10 cellular contexts compared by ENCODE assay signal in genomic region chr13:33125821-33126570, GRCh38.
DNase-seq lines count a peak whose midpoint lies in the region; ATAC-seq and TF ChIP-seq lines count a peak whose summit lies in the region.
"Had no signal": no experiment of that assay in that cellular context is flagged by ENCODE, and none has a peak within 500 bp of the region (broad histone marks: within the 10 kb centered on the region; RNA-seq: fewer than 3 reads in every experiment).

No MANE protein-coding gene starts in this region.

- peaks cover 14 to 30% of the 10 kb centered on the region in 2 donors for H3K4me1 ChIP-seq in lung (ENCODE audit: control insufficient read depth in 2 of 2, insufficient read depth in 2 of 2, low read length in 2 of 2)
- H3K4me1 ChIP-seq: BLaER1 had no signal

- no peaks in the 10 kb centered on the region for H3K9me3 ChIP-seq in lung (ENCODE audit: control insufficient read depth in 2 of 2, insufficient read depth in 1 of 2, low read length in 1 of 2)
- H3K9me3 ChIP-seq: BLaER1, neutrophil had no signal

- peaks cover 12 to 21% of the 10 kb centered on the region in 2 donors for H3K36me3 ChIP-seq in lung (ENCODE audit: control insufficient read depth in 2 of 2, insufficient read depth in 2 of 2, low read length in 2 of 2)
- H3K36me3 ChIP-seq: BLaER1, neutrophil had no signal

- peak overlapping the region; percentile 66 for H3K27ac Mint-ChIP-seq in dendritic cell treated with granulocyte-macrophage colony-stimulating factor and Interleukin-4, amounts not matched to agents 40 ng/mL and 50 ng/mL, for 4 days

- ATAC-seq in Right ventricle myocardium inferior (peak; percentile 92), lung (ENCODE audit: insufficient read depth, low FRiP score) (peak; percentile 90), GM18502 (IDR thresholded peaks at IDR 0.05; ENCODE audit: poor library complexity, unreplicated experiment) (no peak), GM21737 (IDR thresholded peaks at IDR 0.05; ENCODE audit: unreplicated experiment) (no peak)

- H3K4me3 Mint-ChIP-seq in dendritic cell treated with granulocyte-macrophage colony-stimulating factor and Interleukin-4, amounts not matched to agents 40 ng/mL and 50 ng/mL, for 4 days, result no peak overlapping the region

- H3K27ac ChIP-seq in lung (ENCODE audit: low read depth in 1 of 2, low read length in 1 of 2), result peak overlapping the region; percentile 81 to 93
- H3K27ac ChIP-seq: BLaER1, neutrophil had no signal

- TF ChIP-seq CTCF in lung (IDR thresholded peaks at IDR 0.05; ENCODE audit: control extremely low read depth, extremely low read depth), result no peak

- H3K27me3 Mint-ChIP-seq in dendritic cell treated with granulocyte-macrophage colony-stimulating factor and Interleukin-4, amounts not matched to agents 40 ng/mL and 50 ng/mL, for 4 days, result no peaks in the 10 kb centered on the region

- intact Hi-C loops in Right ventricle myocardium inferior (cut with DNase I), result loop anchor here (5.0 kb wide), 2 partner anchors 81 to 156 kb away; no protein-coding TSS in a partner anchor
- intact Hi-C loops in cardiac septum (cut with DNase I), result loop anchor here (1.0 kb wide), 1 partner anchor 416 kb away; no protein-coding TSS in a partner anchor
- intact Hi-C loops in dendritic cell treated with granulocyte-macrophage colony-stimulating factor and Interleukin-4, amounts not matched to agents 40 ng/mL and 50 ng/mL, for 4 days (cut with micrococcal nuclease), result no loop called here

- DNase-seq in Right ventricle myocardium inferior (ENCODE audit: missing footprints) (peak; percentile 59), cardiac septum (ENCODE audit: low spot score) (no peak), lung (ENCODE audit: low spot score) (peak; percentile 59), NCI-H1092 (lab: John Stamatoyannopoulos, UW) (no peak)
- no peak for DNase-seq in activated CD8-positive, alpha-beta memory T cell treated with anti-CD3 and anti-CD28 coated beads, Interleukin-2, amount 50 U/mL, for 4 hours

- 62 to 80% methylated on average over 10 of the region's 10 CpGs for WGBS in lung, 2 donors

- H3K9me3 Mint-ChIP-seq in dendritic cell treated with granulocyte-macrophage colony-stimulating factor and Interleukin-4, amounts not matched to agents 40 ng/mL and 50 ng/mL, for 4 days, result no peaks in the 10 kb centered on the region

- H3K36me3 Mint-ChIP-seq in dendritic cell treated with granulocyte-macrophage colony-stimulating factor and Interleukin-4, amounts not matched to agents 40 ng/mL and 50 ng/mL, for 4 days (ENCODE audit: low read depth), result peaks cover 15% of the 10 kb centered on the region

- H3K4me3 ChIP-seq in lung, result no peak overlapping the region
- H3K4me3 ChIP-seq: BLaER1 had no signal

- H3K4me1 Mint-ChIP-seq in dendritic cell treated with granulocyte-macrophage colony-stimulating factor and Interleukin-4, amounts not matched to agents 40 ng/mL and 50 ng/mL, for 4 days (ENCODE audit: low read depth), result peaks cover 45% of the 10 kb centered on the region

- no peaks in the 10 kb centered on the region for H3K27me3 ChIP-seq in lung (ENCODE audit: control insufficient read depth, insufficient read depth)
- H3K27me3 ChIP-seq: BLaER1, neutrophil had no signal

Comparison
In these comparisons a context has a peak if more than half of its experiments do, and no peak if none do; other contexts are left out.
1. DNase-seq: peak in Right ventricle myocardium inferior (single experiment) and lung (single experiment); none in cardiac septum (single experiment), activated CD8-positive, alpha-beta memory T cell treated with anti-CD3 and anti-CD28 coated beads, Interleukin-2, amount 50 U/mL, for 4 hours (single experiment) and NCI-H1092 (single experiment).
2. ATAC-seq: peak in Right ventricle myocardium inferior (single experiment) and lung (single experiment); none in GM18502 (single experiment) and GM21737 (single experiment).